9 cellular contexts compared by ENCODE assay signal in the genomic region with DNA sequence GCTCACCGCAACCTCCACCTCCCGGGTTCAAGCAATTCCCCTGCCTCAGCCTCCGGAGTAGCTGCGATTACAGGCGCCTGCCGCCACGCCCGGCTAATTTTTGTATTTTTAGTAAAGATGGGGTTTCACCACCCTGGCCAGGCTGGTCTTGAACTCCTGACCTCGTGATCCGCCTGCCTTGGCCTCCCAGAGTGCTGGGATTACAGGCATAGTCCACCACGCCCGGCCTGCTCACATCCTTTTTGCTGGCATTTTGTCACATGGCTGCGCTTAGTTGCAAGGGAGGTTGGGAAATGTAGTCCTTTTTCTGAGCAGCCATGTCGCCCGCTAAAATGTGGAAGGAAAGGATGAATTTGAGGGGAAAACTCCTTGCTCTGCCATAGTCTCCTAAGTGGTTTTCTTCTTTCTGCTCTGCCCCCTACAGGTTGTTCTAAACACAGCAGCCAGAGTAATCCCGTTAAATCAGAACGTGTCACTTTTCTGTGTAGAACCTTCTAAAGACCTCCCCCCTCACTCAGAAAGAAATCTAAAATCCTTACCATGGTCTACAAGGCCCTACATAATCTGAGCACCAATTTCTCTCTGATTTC. TPM values are rescaled to one million over a fixed set of nuclear protein-coding genes. Genes with fewer than 3 reads are reported as not detected.
DNase-seq lines count a peak whose midpoint lies in the region; ATAC-seq and TF ChIP-seq lines count a peak whose summit lies in the region.
"Had no signal": no experiment of that assay in that cellular context is flagged by ENCODE, and none has a peak within 500 bp of the region (broad histone marks: within the 10 kb centered on the region; RNA-seq: fewer than 3 reads in every experiment).

No MANE protein-coding gene starts in this region.

- no peaks in the 10 kb centered on the region for H3K36me3 Mint-ChIP-seq in activated naive CD8-positive, alpha-beta T cell treated with anti-CD3 and anti-CD28 coated beads for 36 hours

- no peaks in the 10 kb centered on the region for H3K36me3 ChIP-seq in heart left ventricle

- no peak overlapping the region for H3K4me3 Mint-ChIP-seq in activated naive CD8-positive, alpha-beta T cell treated with anti-CD3 and anti-CD28 coated beads for 36 hours
- H3K4me3 Mint-ChIP-seq: T-helper 1 cell treated with Interleukin-12 subunit alpha and Interleukin-12 subunit beta and Interleukin-4 antibody, amounts not matched to agents 30 μg/mL and 1 μg/mL, for 36 hours had no signal

- H3K27ac Mint-ChIP-seq in activated naive CD8-positive, alpha-beta T cell treated with anti-CD3 and anti-CD28 coated beads for 36 hours, result no peak overlapping the region
- H3K27ac Mint-ChIP-seq: T-helper 1 cell treated with Interleukin-12 subunit alpha and Interleukin-12 subunit beta and Interleukin-4 antibody, amounts not matched to agents 30 μg/mL and 1 μg/mL, for 36 hours had no signal

- TF ChIP-seq POLR2A in heart left ventricle (IDR thresholded peaks at IDR 0.05), result no peak

- no peaks in the 10 kb centered on the region for H3K4me1 Mint-ChIP-seq in activated naive CD8-positive, alpha-beta T cell treated with anti-CD3 and anti-CD28 coated beads for 36 hours

- ATAC-seq in heart left ventricle, result peak; percentile 33 to 83 (median 76)
- no peak for ATAC-seq in HG02970 (IDR thresholded peaks at IDR 0.05; ENCODE audit: low FRiP score, unreplicated experiment)

- peaks cover 78% of the 10 kb centered on the region for H3K27me3 Mint-ChIP-seq in activated naive CD8-positive, alpha-beta T cell treated with anti-CD3 and anti-CD28 coated beads for 36 hours

- 46 to 51% (median 49%) methylated on average over 17 of the region's 17 CpGs for WGBS in heart left ventricle, 4 donors

- no peaks in the 10 kb centered on the region for H3K27me3 ChIP-seq in heart left ventricle

- intact Hi-C loops in heart left ventricle (cut with DNase I) (no loop called here), posterior vena cava (cut with DNase I) (no loop called here)

- peak in 11 of 12 donors; percentile 19 to 54 (median 40) for TF ChIP-seq CTCF in heart left ventricle (IDR thresholded peaks at IDR 0.05)

- no peaks in the 10 kb centered on the region for H3K9me3 ChIP-seq in heart left ventricle

- peak; percentile 89 for DNase-seq in Daoy (ENCODE audit: low read depth)
- DNase-seq in HuH-7 (ENCODE audit: low spot score), result peak; percentile 38
- peak; percentile 8 for DNase-seq in activated naive CD8-positive, alpha-beta T cell treated with anti-CD3 and anti-CD28 coated beads for 36 hours
- peak; percentile 59 to 74 (median 61) for DNase-seq in heart left ventricle
- peak; percentile 88 for DNase-seq in posterior vena cava (ENCODE audit: low spot score)
- no peak for DNase-seq in NCI-H2107 (lab: John Stamatoyannopoulos, UW)
- DNase-seq in NCI-H2171 (lab: John Stamatoyannopoulos, UW), result no peak

- H3K9me3 Mint-ChIP-seq in activated naive CD8-positive, alpha-beta T cell treated with anti-CD3 and anti-CD28 coated beads for 36 hours, result no peaks in the 10 kb centered on the region
- H3K9me3 Mint-ChIP-seq: T-helper 1 cell treated with Interleukin-12 subunit alpha and Interleukin-12 subunit beta and Interleukin-4 antibody, amounts not matched to agents 30 μg/mL and 1 μg/mL, for 36 hours had no signal

- H3K4me1 ChIP-seq in heart left ventricle, result peaks cover 0 to 16% (median 0%) of the 10 kb centered on the region in 12 donors

- H3K4me3 ChIP-seq in heart left ventricle, result no peak overlapping the region

- no peak overlapping the region for H3K27ac ChIP-seq in heart left ventricle

RNA-seq across cellular contexts. Expression of gene HSPA9, which starts 57.8 kb away (rescaled TPM):
- 553 and 581 TPM in 2 replicates for total RNA-seq in Daoy (2014; rRNA removed; shearing (Covaris generic))
- 100 to 1,000 TPM; 578 to 584 TPM for total RNA-seq in activated naive CD8-positive, alpha-beta T cell treated with anti-CD3 and anti-CD28 coated beads for 36 hours
- total RNA-seq in heart left ventricle (100 to 1,000 TPM; 211 to 481 (median 313) TPM), posterior vena cava (100 to 1,000 TPM; 141 to 160 TPM)
- polyA plus RNA-seq in heart left ventricle, result 100 to 1,000 TPM; 115 to 408 TPM

Comparison
In these comparisons a context has a peak if more than half of its experiments do, and no peak if none do; other contexts are left out.
1. DNase-seq: peak in Daoy (single experiment), HuH-7 (single experiment), activated naive CD8-positive, alpha-beta T cell treated with anti-CD3 and anti-CD28 coated beads for 36 hours (single experiment), heart left ventricle (5 of 5) and posterior vena cava (single experiment); none in NCI-H2107 (single experiment) and NCI-H2171 (single experiment).